ENCODE assay signal across 33 cellular contexts in the genomic region with DNA sequence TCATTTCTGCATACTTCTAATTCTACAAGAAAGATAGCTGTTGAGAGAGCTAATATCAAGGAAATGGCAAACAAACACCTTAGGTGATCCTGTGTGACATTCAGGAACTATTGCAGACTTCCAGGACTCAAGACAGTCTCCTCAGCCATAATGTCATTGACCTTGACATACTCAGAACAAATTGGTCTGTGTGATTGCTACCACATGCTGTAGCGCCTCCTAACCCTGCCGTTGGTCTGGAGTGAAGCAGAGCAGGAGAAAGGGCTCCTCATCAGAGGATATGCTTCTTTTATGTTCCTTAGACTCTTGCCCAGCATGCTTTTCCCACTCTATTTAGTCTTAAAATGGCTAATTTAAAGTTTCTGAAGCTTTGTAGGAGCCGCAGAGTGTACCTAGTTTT.
DNase-seq lines count a peak whose midpoint lies in the region; ATAC-seq and TF ChIP-seq lines count a peak whose summit lies in the region.
"Had no signal": no experiment of that assay in that cellular context is flagged by ENCODE, and none has a peak within 500 bp of the region (broad histone marks: within the 10 kb centered on the region; RNA-seq: fewer than 3 reads in every experiment).

No MANE protein-coding gene starts in this region.

- no peak overlapping the region for H3K27ac ChIP-seq in GM23338 (ENCODE audit: low read depth)
- peak overlapping the region; percentile 24; the same call in 1 of the 2 replicates for H3K27ac ChIP-seq in OCI-LY3 (ENCODE audit: low read length)
- peak overlapping the region in 3 of 4 donors; percentile 22 to 67 (median 45) for H3K27ac ChIP-seq in gastroesophageal sphincter
- H3K27ac ChIP-seq in testis: peak overlapping the region; percentile 6 to 81
- no peak overlapping the region for H3K27ac ChIP-seq in psoas muscle
- H3K27ac ChIP-seq: cardiac muscle cell, colonic mucosa, epithelial cell of prostate, prostate gland had no signal

- TF ChIP-seq CTCF in GM23338 (conservative IDR thresholded peaks at IDR 0.05; ENCODE audit: low read depth in 2 of 2) (peak in 1 of 2 experiments; percentile 37; a peak in 2 of 4 replicates), OCI-LY3 (IDR thresholded peaks at IDR 0.05; ENCODE audit: low read depth, low read length) (no peak), gastroesophageal sphincter (IDR thresholded peaks at IDR 0.05) (no peak), testis (IDR thresholded peaks at IDR 0.05) (no peak), psoas muscle (IDR thresholded peaks at IDR 0.05) (no peak)

- H3K36me3 Mint-ChIP-seq in GM23338 (ENCODE audit: low read depth): no peaks in the 10 kb centered on the region
- H3K36me3 Mint-ChIP-seq in activated T-cell treated with anti-CD3 and anti-CD28 coated beads, Interleukin-2, amount 50 U/mL, for 24 hours (ENCODE audit: low read depth): no peaks in the 10 kb centered on the region
- H3K36me3 Mint-ChIP-seq: CD8-positive, alpha-beta T cell; stimulated activated effector memory CD8-positive, alpha-beta T cell treated with anti-CD3 and anti-CD28 coated beads, Interleukin-12 subunit alpha, Interleukin-12 subunit beta, amount 100 ng/mL, for 72 hours had no signal

- H2AFZ ChIP-seq in GM23338: no peak overlapping the region
- H2AFZ ChIP-seq in OCI-LY3 (ENCODE audit: low read depth, low read length): no peak overlapping the region

- ATAC-seq in GM23338: peak; percentile 52
- ATAC-seq in gastroesophageal sphincter: no peak
- ATAC-seq in psoas muscle: no peak
- ATAC-seq: activated naive CD8-positive, alpha-beta T cell treated with anti-CD3 and anti-CD28 coated beads, Interleukin-2, amount 50 U/mL, for 24 hours; activated T-cell treated with anti-CD3 and anti-CD28 coated beads, Interleukin-2, amount 50 U/mL, for 72 hours; CD8-positive, alpha-beta T cell; HepG2; left lung; stimulated activated effector memory CD8-positive, alpha-beta T cell treated with anti-CD3 and anti-CD28 coated beads, Interleukin-12 subunit alpha, Interleukin-12 subunit beta, amount 100 ng/mL, for 72 hours had no signal

- H3K9ac ChIP-seq in OCI-LY3 (ENCODE audit: low read length): no peak overlapping the region

- H3K4me2 ChIP-seq in GM23338: no peak overlapping the region
- H3K4me2 ChIP-seq in OCI-LY3 (ENCODE audit: low read length): peak overlapping the region; percentile 47

- H3K4me3 ChIP-seq in GM23338 (no peak overlapping the region), OCI-LY3 (ENCODE audit: low read length) (no peak overlapping the region), gastroesophageal sphincter (no peak overlapping the region), testis (no peak overlapping the region), psoas muscle (no peak overlapping the region)
- H3K4me3 ChIP-seq: cardiac muscle cell, colonic mucosa, left lung, prostate gland had no signal

- no peaks in the 10 kb centered on the region for H4K20me1 ChIP-seq in GM23338 (replicated peaks; ENCODE audit: insufficient read depth)
- no peaks in the 10 kb centered on the region for H4K20me1 ChIP-seq in OCI-LY3 (ENCODE audit: insufficient read depth, low read length)

- H3K27me3 ChIP-seq in GM23338 (ENCODE audit: insufficient read depth) (no peaks in the 10 kb centered on the region), OCI-LY3 (ENCODE audit: low read depth, low read length) (no peaks in the 10 kb centered on the region), gastroesophageal sphincter (no peaks in the 10 kb centered on the region), testis (no peaks in the 10 kb centered on the region), psoas muscle (ENCODE audit: insufficient read depth in 3 of 3, low read length in 2 of 3) (no peaks in the 10 kb centered on the region)
- H3K27me3 ChIP-seq: BE2C, cardiac muscle cell, colonic mucosa, left lung had no signal

- H3K4me1 Mint-ChIP-seq in GM23338: peaks cover 21% of the 10 kb centered on the region
- no peaks in the 10 kb centered on the region for H3K4me1 Mint-ChIP-seq in activated T-cell treated with anti-CD3 and anti-CD28 coated beads, Interleukin-2, amount 50 U/mL, for 24 hours (ENCODE audit: low read depth)
- H3K4me1 Mint-ChIP-seq: activated naive CD8-positive, alpha-beta T cell treated with anti-CD3 and anti-CD28 coated beads, Interleukin-2, amount 50 U/mL, for 24 hours; naive B cell; stimulated activated effector memory CD8-positive, alpha-beta T cell treated with anti-CD3 and anti-CD28 coated beads, Interleukin-12 subunit alpha, Interleukin-12 subunit beta, amount 100 ng/mL, for 72 hours had no signal

- TF ChIP-seq POLR2A in gastroesophageal sphincter (IDR thresholded peaks at IDR 0.05) (no peak), testis (IDR thresholded peaks at IDR 0.05) (no peak)

- H3F3A ChIP-seq in GM23338 (replicated peaks; ENCODE audit: low read depth): no peaks in the 10 kb centered on the region

- no peak overlapping the region for H3K27ac Mint-ChIP-seq in GM23338
- no peak overlapping the region for H3K27ac Mint-ChIP-seq in activated T-cell treated with anti-CD3 and anti-CD28 coated beads, Interleukin-2, amount 50 U/mL, for 24 hours
- H3K27ac Mint-ChIP-seq: activated naive CD8-positive, alpha-beta T cell treated with anti-CD3 and anti-CD28 coated beads, Interleukin-2, amount 50 U/mL, for 24 hours; activated T-cell treated with anti-CD3 and anti-CD28 coated beads, Interleukin-2, amount 50 U/mL, for 72 hours; CD8-positive, alpha-beta T cell; naive B cell; stimulated activated effector memory CD8-positive, alpha-beta T cell treated with anti-CD3 and anti-CD28 coated beads, Interleukin-12 subunit alpha, Interleukin-12 subunit beta, amount 100 ng/mL, for 72 hours had no signal

- H3K9me3 Mint-ChIP-seq in GM23338: no peaks in the 10 kb centered on the region
- H3K9me3 Mint-ChIP-seq in activated T-cell treated with anti-CD3 and anti-CD28 coated beads, Interleukin-2, amount 50 U/mL, for 24 hours: no peaks in the 10 kb centered on the region
- H3K9me3 Mint-ChIP-seq: activated naive CD8-positive, alpha-beta T cell treated with anti-CD3 and anti-CD28 coated beads, Interleukin-2, amount 50 U/mL, for 24 hours; activated T-cell treated with anti-CD3 and anti-CD28 coated beads, Interleukin-2, amount 50 U/mL, for 72 hours; CD8-positive, alpha-beta T cell; naive B cell; stimulated activated effector memory CD8-positive, alpha-beta T cell treated with anti-CD3 and anti-CD28 coated beads, Interleukin-12 subunit alpha, Interleukin-12 subunit beta, amount 100 ng/mL, for 72 hours had no signal

- H3K9me3 ChIP-seq in OCI-LY3 (ENCODE audit: insufficient read depth, low read length) (no peaks in the 10 kb centered on the region), gastroesophageal sphincter (no peaks in the 10 kb centered on the region), testis (no peaks in the 10 kb centered on the region), psoas muscle (no peaks in the 10 kb centered on the region)
- H3K9me3 ChIP-seq: colonic mucosa, left lung, prostate gland had no signal

- WGBS in gastroesophageal sphincter (ENCODE audit: low coverage in 1 of 2), 2 donors: 94 to 100% methylated on average over 1 to 3 of the region's 3 CpGs
- WGBS in testis, 2 donors: 39 to 69% methylated on average over 3 of the region's 3 CpGs
- WGBS in psoas muscle, 3 donors: 90 to 95% (median 90%) methylated on average over 3 of the region's 3 CpGs

- H3K9me2 ChIP-seq in GM23338 (ENCODE audit: insufficient read depth): no peaks in the 10 kb centered on the region

- no peaks in the 10 kb centered on the region for H3K27me3 Mint-ChIP-seq in GM23338 (ENCODE audit: insufficient read depth, low read depth, poor library complexity)
- no peaks in the 10 kb centered on the region for H3K27me3 Mint-ChIP-seq in activated T-cell treated with anti-CD3 and anti-CD28 coated beads, Interleukin-2, amount 50 U/mL, for 24 hours
- H3K27me3 Mint-ChIP-seq: activated naive CD8-positive, alpha-beta T cell treated with anti-CD3 and anti-CD28 coated beads, Interleukin-2, amount 50 U/mL, for 24 hours; naive B cell had no signal

- DNase-seq in GM23338 (ENCODE audit: low spot score) (no peak), testis (peak; percentile 51), psoas muscle (no peak)
- DNase-seq in activated T-cell treated with anti-CD3 and anti-CD28 coated beads, Interleukin-2, amount 50 U/mL, for 24 hours: no peak
- no peak for DNase-seq in activated effector memory CD4-positive, alpha-beta T cell treated with anti-CD3 and anti-CD28 coated beads, Interleukin-2, amount 50 U/mL, for 16 hours
- DNase-seq: activated CD4-positive, alpha-beta T cell treated with anti-CD3 and anti-CD28 coated beads, Interleukin-2, amount 50 U/mL, for 48 hours; activated CD4-positive, CD25-positive, alpha-beta regulatory T cell treated with anti-CD3 and anti-CD28 coated beads, Interleukin-2, amount 50 U/mL, for 72 hours; activated naive CD4-positive, alpha-beta T cell; activated naive CD8-positive, alpha-beta T cell treated with anti-CD3 and anti-CD28 coated beads, Interleukin-2, amount 50 U/mL, for 24 hours; activated T-cell treated with anti-CD3 and anti-CD28 coated beads, Interleukin-2, amount 50 U/mL, for 72 hours; BE2C; CD8-positive, alpha-beta T cell; colonic mucosa; DMS 273 treated with DMSO at 0.1 percent for 48 hours; effector memory CD4-positive, alpha-beta T cell; H7; left lung; midbrain; naive B cell; NCI-H1436; NCI-H2081 treated with DMSO at 0.1 percent for 48 hours; NCI-H345; NCI-H774; stimulated activated CD4-positive, alpha-beta T cell treated with anti-CD3 and anti-CD28 coated beads, Interleukin-15, amount 100 ng/mL, for 24 hours; stimulated activated CD4-positive, alpha-beta T cell treated with anti-CD3 and anti-CD28 coated beads, Interleukin-4, amount 100 ng/mL, for 4 hours; T-helper 2 cell had no signal

- peaks cover 12% of the 10 kb centered on the region for H3K4me1 ChIP-seq in GM23338 (ENCODE audit: insufficient read depth)
- H3K4me1 ChIP-seq in OCI-LY3 (ENCODE audit: low read length): peaks cover 30% of the 10 kb centered on the region
- H3K4me1 ChIP-seq in gastroesophageal sphincter: peaks cover 12 to 76% (median 14%) of the 10 kb centered on the region in 3 donors
- peaks cover 36% of the 10 kb centered on the region for H3K4me1 ChIP-seq in testis
- H3K4me1 ChIP-seq in psoas muscle: peaks cover 12% of the 10 kb centered on the region
- H3K4me1 ChIP-seq: colonic mucosa, prostate gland had no signal

- no peak overlapping the region for H3K4me3 Mint-ChIP-seq in GM23338
- no peak overlapping the region for H3K4me3 Mint-ChIP-seq in activated T-cell treated with anti-CD3 and anti-CD28 coated beads, Interleukin-2, amount 50 U/mL, for 24 hours
- H3K4me3 Mint-ChIP-seq: activated naive CD8-positive, alpha-beta T cell treated with anti-CD3 and anti-CD28 coated beads, Interleukin-2, amount 50 U/mL, for 24 hours; activated T-cell treated with anti-CD3 and anti-CD28 coated beads, Interleukin-2, amount 50 U/mL, for 72 hours; CD8-positive, alpha-beta T cell; stimulated activated effector memory CD8-positive, alpha-beta T cell treated with anti-CD3 and anti-CD28 coated beads, Interleukin-12 subunit alpha, Interleukin-12 subunit beta, amount 100 ng/mL, for 72 hours had no signal

- H3K79me2 ChIP-seq in GM23338 (replicated peaks; ENCODE audit: insufficient read depth) (no peaks in the 10 kb centered on the region), OCI-LY3 (ENCODE audit: low read length) (no peaks in the 10 kb centered on the region)

- H3K36me3 ChIP-seq in GM23338 (ENCODE audit: insufficient read depth): no peaks in the 10 kb centered on the region
- H3K36me3 ChIP-seq in OCI-LY3 (replicated peaks; ENCODE audit: low read depth, low read length): no peaks in the 10 kb centered on the region
- no peaks in the 10 kb centered on the region for H3K36me3 ChIP-seq in gastroesophageal sphincter
- H3K36me3 ChIP-seq in testis (ENCODE audit: low read depth, missing control alignments): no peaks in the 10 kb centered on the region
- H3K36me3 ChIP-seq in psoas muscle (ENCODE audit: insufficient read depth in 1 of 2, low read depth in 1 of 2): no peaks in the 10 kb centered on the region
- H3K36me3 ChIP-seq: BE2C, cardiac muscle cell, colonic mucosa, left lung, prostate gland had no signal

- TF ChIP-seq EP300 in gastroesophageal sphincter (IDR thresholded peaks at IDR 0.05): no peak

- intact Hi-C loops in testis (cut with DNase I; ENCODE audit: low total_unique reads): no loop called here
- intact Hi-C loops in psoas muscle (cut with DNase I): no loop called here

Comparison
In these comparisons a context has a peak if more than half of its experiments do, and no peak if none do; other contexts are left out.
1. H3K27ac ChIP-seq: peak in OCI-LY3 (single experiment), gastroesophageal sphincter (3 of 4) and testis (2 of 2); none in GM23338 (single experiment) and psoas muscle (single experiment).